9 cellular contexts compared by ENCODE assay signal in the genomic region with DNA sequence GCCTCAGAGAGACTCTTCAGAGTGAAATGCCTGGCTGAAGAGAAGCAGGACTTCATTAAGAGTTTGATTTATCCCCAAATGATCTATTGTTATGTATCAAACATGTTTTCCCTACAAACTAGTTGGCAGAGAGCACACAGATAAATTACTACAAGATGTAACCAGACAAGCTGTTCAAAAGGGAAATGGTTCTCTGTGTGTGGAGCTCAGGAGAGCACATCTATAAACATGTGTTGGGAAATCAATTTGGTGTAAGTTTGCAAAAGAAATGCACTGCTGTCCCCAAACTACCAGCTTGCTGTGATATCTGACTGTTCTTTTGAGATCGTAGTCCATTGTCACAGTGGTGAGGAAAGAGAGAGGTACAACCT.
"Had no signal": no experiment of that assay in that cellular context is flagged by ENCODE, and none has a peak within 500 bp of the region (broad histone marks: within the 10 kb centered on the region; RNA-seq: fewer than 3 reads in every experiment).

No MANE protein-coding gene starts in this region.

- H3K27me3 ChIP-seq: SJSA1 had no signal

- ATAC-seq: activated naive CD8-positive, alpha-beta T cell treated with anti-CD3 and anti-CD28 coated beads, Interleukin-2, amount 50 U/mL, for 24 hours; lower lobe of right lung; stimulated activated effector memory CD8-positive, alpha-beta T cell treated with anti-CD3 and anti-CD28 coated beads, Interleukin-12 subunit alpha, Interleukin-12 subunit beta, amount 100 ng/mL, for 72 hours had no signal

- FAIRE-seq: astrocyte, colon had no signal

- H3K9me3 ChIP-seq: lower lobe of right lung, SJSA1 had no signal

- DNase-seq: activated naive CD4-positive, alpha-beta T cell; activated naive CD8-positive, alpha-beta T cell treated with anti-CD3 and anti-CD28 coated beads, Interleukin-2, amount 50 U/mL, for 24 hours; lower lobe of right lung; stimulated activated CD4-positive, alpha-beta T cell treated with anti-CD3 and anti-CD28 coated beads, Interleukin-12 subunit alpha, Interleukin-12 subunit beta, amount 100 ng/mL, for 4 hours; stimulated activated CD4-positive, alpha-beta T cell treated with anti-CD3 and anti-CD28 coated beads, Interleukin-2, amount 100 ng/mL, for 24 hours had no signal

- H3K36me3 ChIP-seq: lower lobe of right lung, SJSA1 had no signal

- H3K4me3 ChIP-seq: lower lobe of right lung, SJSA1 had no signal

- H3K4me1 ChIP-seq: lower lobe of right lung, SJSA1 had no signal

- H3K27ac ChIP-seq: lower lobe of right lung, SJSA1 had no signal
